In the genomic region with DNA sequence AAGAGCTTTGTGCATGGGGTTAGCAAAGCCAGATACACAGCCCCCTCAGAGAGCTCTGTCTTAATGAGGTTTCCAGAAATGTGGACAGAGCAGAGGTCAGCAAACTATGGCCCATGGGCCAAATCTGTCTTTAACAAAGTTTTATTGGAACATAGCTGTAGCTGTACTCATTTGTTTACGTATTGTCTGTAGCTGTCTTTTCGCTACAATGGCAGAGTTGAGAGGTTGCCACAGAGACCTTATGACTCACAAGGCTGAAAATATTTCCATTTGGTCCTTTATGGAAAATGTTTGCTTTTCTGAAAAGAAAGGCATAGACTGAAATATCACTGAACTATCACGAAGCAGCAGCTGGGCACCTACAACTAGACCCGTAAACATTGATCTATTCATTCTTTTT, we compare ENCODE assay signal across 19 cellular contexts.
DNase-seq lines count a peak whose midpoint lies in the region; ATAC-seq, FAIRE-seq and TF ChIP-seq lines count a peak whose summit lies in the region.
"Had no signal": no experiment of that assay in that cellular context is flagged by ENCODE, and none has a peak within 500 bp of the region (broad histone marks: within the 10 kb centered on the region; RNA-seq: fewer than 3 reads in every experiment).

No MANE protein-coding gene starts in this region.

- peak; percentile 13 for FAIRE-seq in HTR-8/SVneo (lab: Jason Lieb, UNC)
- FAIRE-seq: GM12892 had no signal

- H3K27me3 Mint-ChIP-seq in stimulated activated naive B cell treated with anti-CD40 and anti-IgM and Interleukin-4, amounts not matched to agents 10 μg/mL and 1 μg/mL and 100 μg/mL, for 72 hours: no peaks in the 10 kb centered on the region
- H3K27me3 Mint-ChIP-seq: activated naive CD8-positive, alpha-beta T cell treated with anti-CD3 and anti-CD28 coated beads, Interleukin-2, amount 50 U/mL, for 24 hours; effector memory CD8-positive, alpha-beta T cell had no signal

- TF ChIP-seq CTCF in AG09309 (IDR thresholded peaks at IDR 0.05; ENCODE audit: control insufficient read depth, insufficient read depth, low read depth, low read length, missing control alignments): no peak
- TF ChIP-seq CTCF in fibroblast of villous mesenchyme (IDR thresholded peaks at IDR 0.05; ENCODE audit: insufficient read depth, low read depth, low read length): no peak

- ATAC-seq in stimulated activated naive B cell treated with anti-CD40 and anti-IgM and Interleukin-4, amounts not matched to agents 10 μg/mL and 1 μg/mL and 100 μg/mL, for 72 hours (replicated peaks): no peak
- no peak for ATAC-seq in HG03565 (IDR thresholded peaks at IDR 0.05; ENCODE audit: unreplicated experiment)
- ATAC-seq: activated naive CD8-positive, alpha-beta T cell treated with anti-CD3 and anti-CD28 coated beads, Interleukin-2, amount 50 U/mL, for 24 hours; activated T-helper 17 cell treated with anti-CD3 and anti-CD28 coated beads, Interleukin-2, amount 50 U/mL, for 72 hours; effector memory CD8-positive, alpha-beta T cell; right cardiac atrium had no signal

- H3K4me1 Mint-ChIP-seq in stimulated activated naive B cell treated with anti-CD40 and anti-IgM and Interleukin-4, amounts not matched to agents 10 μg/mL and 1 μg/mL and 100 μg/mL, for 72 hours: no peaks in the 10 kb centered on the region
- H3K4me1 Mint-ChIP-seq: activated B cell treated with CpG ODN at 0.5 μM for 24 hours; activated naive CD8-positive, alpha-beta T cell treated with anti-CD3 and anti-CD28 coated beads, Interleukin-2, amount 50 U/mL, for 24 hours; activated T-helper 17 cell treated with anti-CD3 and anti-CD28 coated beads, Interleukin-2, amount 50 U/mL, for 72 hours had no signal

- H3K4me3 ChIP-seq in AG09309 (ENCODE audit: control insufficient read depth, low read depth, low read length) (no peak overlapping the region), fibroblast of villous mesenchyme (ENCODE audit: low read depth, low read length) (no peak overlapping the region)
- H3K4me3 ChIP-seq: vagina had no signal

- DNase-seq in AG09309 (ENCODE audit: low read depth): peak; percentile 29
- no peak for DNase-seq in HTR-8/SVneo (ENCODE audit: insufficient read length, low spot score)
- peak; percentile 71 for DNase-seq in amniotic epithelial cell (ENCODE audit: low read depth)
- DNase-seq in fibroblast of villous mesenchyme (ENCODE audit: low read depth): peak; percentile 66
- no peak for DNase-seq in stimulated activated naive B cell treated with anti-CD40 and anti-IgM and Interleukin-4, amounts not matched to agents 10 μg/mL and 1 μg/mL and 100 μg/mL, for 72 hours
- no peak for DNase-seq in NCI-H2196 (lab: John Stamatoyannopoulos, UW; ENCODE audit: unreplicated experiment)
- no peak for DNase-seq in effector CD4-positive, alpha-beta T cell
- DNase-seq: activated B cell treated with CpG ODN at 0.5 μM for 24 hours; activated naive CD8-positive, alpha-beta T cell treated with anti-CD3 and anti-CD28 coated beads, Interleukin-2, amount 50 U/mL, for 24 hours; COR-L47; effector memory CD8-positive, alpha-beta T cell; GF-D8; NCI-H1694 treated with DMSO at 0.1 percent for 48 hours; right cardiac atrium; SHP77 treated with DMSO at 0.1 percent for 48 hours had no signal

- H3K9me3 Mint-ChIP-seq in stimulated activated naive B cell treated with anti-CD40 and anti-IgM and Interleukin-4, amounts not matched to agents 10 μg/mL and 1 μg/mL and 100 μg/mL, for 72 hours: peaks cover 3 to 4% of the 10 kb centered on the region in 2 donors
- H3K9me3 Mint-ChIP-seq: activated B cell treated with CpG ODN at 0.5 μM for 24 hours; activated naive CD8-positive, alpha-beta T cell treated with anti-CD3 and anti-CD28 coated beads, Interleukin-2, amount 50 U/mL, for 24 hours had no signal

- no peak overlapping the region for H3K4me3 Mint-ChIP-seq in stimulated activated naive B cell treated with anti-CD40 and anti-IgM and Interleukin-4, amounts not matched to agents 10 μg/mL and 1 μg/mL and 100 μg/mL, for 72 hours
- H3K4me3 Mint-ChIP-seq: activated B cell treated with CpG ODN at 0.5 μM for 24 hours; activated naive CD8-positive, alpha-beta T cell treated with anti-CD3 and anti-CD28 coated beads, Interleukin-2, amount 50 U/mL, for 24 hours; activated T-helper 17 cell treated with anti-CD3 and anti-CD28 coated beads, Interleukin-2, amount 50 U/mL, for 72 hours; effector memory CD8-positive, alpha-beta T cell had no signal

- H3K36me3 Mint-ChIP-seq in stimulated activated naive B cell treated with anti-CD40 and anti-IgM and Interleukin-4, amounts not matched to agents 10 μg/mL and 1 μg/mL and 100 μg/mL, for 72 hours: no peaks in the 10 kb centered on the region

- H3K27ac Mint-ChIP-seq in stimulated activated naive B cell treated with anti-CD40 and anti-IgM and Interleukin-4, amounts not matched to agents 10 μg/mL and 1 μg/mL and 100 μg/mL, for 72 hours: no peak overlapping the region
- H3K27ac Mint-ChIP-seq: activated B cell treated with CpG ODN at 0.5 μM for 24 hours; activated naive CD8-positive, alpha-beta T cell treated with anti-CD3 and anti-CD28 coated beads, Interleukin-2, amount 50 U/mL, for 24 hours; activated T-helper 17 cell treated with anti-CD3 and anti-CD28 coated beads, Interleukin-2, amount 50 U/mL, for 72 hours; effector memory CD8-positive, alpha-beta T cell had no signal

Comparison
In these comparisons a context has a peak if more than half of its experiments do, and no peak if none do; other contexts are left out.
1. DNase-seq: peak in AG09309 (single experiment), amniotic epithelial cell (single experiment) and fibroblast of villous mesenchyme (single experiment); none in HTR-8/SVneo (single experiment), stimulated activated naive B cell treated with anti-CD40 and anti-IgM and Interleukin-4, amounts not matched to agents 10 μg/mL and 1 μg/mL and 100 μg/mL, for 72 hours (single experiment), NCI-H2196 (single experiment) and effector CD4-positive, alpha-beta T cell (single experiment).